12 cellular contexts compared by ENCODE assay signal in genomic region chr16:85171809-85172464, GRCh38. TPM values are rescaled to one million over a fixed set of nuclear protein-coding genes. Genes with fewer than 3 reads are reported as not detected.
DNase-seq lines count a peak whose midpoint lies in the region; ATAC-seq, FAIRE-seq and TF ChIP-seq lines count a peak whose summit lies in the region.
"Had no signal": no experiment of that assay in that cellular context is flagged by ENCODE, and none has a peak within 500 bp of the region (broad histone marks: within the 10 kb centered on the region; RNA-seq: fewer than 3 reads in every experiment).

No MANE protein-coding gene starts in this region.

- H3K4me1 ChIP-seq in astrocyte (ENCODE audit: insufficient read depth, low read length) = peaks cover 52% of the 10 kb centered on the region
- peaks cover 31% of the 10 kb centered on the region for H3K4me1 ChIP-seq in iPS-20b (ENCODE audit: insufficient read depth, low read length)
- peaks cover 34 to 95% (median 72%) of the 10 kb centered on the region in 6 donors for H3K4me1 ChIP-seq in spleen

- H3K27ac Mint-ChIP-seq in astrocyte (ENCODE audit: unreplicated experiment) = peak overlapping the region; percentile 80
- H3K27ac Mint-ChIP-seq: natural killer cell; stimulated activated effector memory CD8-positive, alpha-beta T cell treated with anti-CD3 and anti-CD28 coated beads, Interleukin-12 subunit alpha, Interleukin-12 subunit beta, amount 100 ng/mL, for 72 hours had no signal

- H3K9me3 ChIP-seq in astrocyte (ENCODE audit: insufficient read depth, low read depth, low read length) (no peaks in the 10 kb centered on the region), iPS-20b (ENCODE audit: insufficient read depth, low read depth, low read length) (no peaks in the 10 kb centered on the region), spleen (no peaks in the 10 kb centered on the region)

- no peak for FAIRE-seq in astrocyte (lab: Jason Lieb, UNC)

- peak overlapping the region; percentile 85 for H3K4me3 Mint-ChIP-seq in astrocyte (ENCODE audit: unreplicated experiment)
- H3K4me3 Mint-ChIP-seq: stimulated activated effector memory CD8-positive, alpha-beta T cell treated with anti-CD3 and anti-CD28 coated beads, Interleukin-12 subunit alpha, Interleukin-12 subunit beta, amount 100 ng/mL, for 72 hours had no signal

- DNase-seq in HFF-Myc (ENCODE audit: extremely low read depth, low read depth) = no peak
- no peak for DNase-seq in astrocyte (ENCODE audit: low read depth)
- DNase-seq in spleen = no peak
- no peak for DNase-seq in NCI-H1417 treated with DMSO at 0.1 percent for 48 hours (lab: John Stamatoyannopoulos, UW)
- DNase-seq in stimulated activated naive CD8-positive, alpha-beta T cell treated with anti-CD3 and anti-CD28 coated beads, Interleukin-15, Interleukin-2, amounts not matched to agents 100 U/mL and 50 U/mL, for 24 hours = no peak
- DNase-seq: activated CD4-positive, CD25-positive, alpha-beta regulatory T cell treated with anti-CD3 and anti-CD28 coated beads, Interleukin-2, amount 50 U/mL, for 72 hours; natural killer cell; NCI-H2107 had no signal

- 17 to 32% (median 27%) methylated on average over 11 to 18 of the region's 18 CpGs for WGBS in spleen, 5 donors

- no peak for TF ChIP-seq CTCF in HFF-Myc (IDR thresholded peaks at IDR 0.05; ENCODE audit: low read depth, low read length, missing control alignments)
- TF ChIP-seq CTCF in astrocyte (IDR thresholded peaks at IDR 0.05; ENCODE audit: insufficient read depth, low read depth, low read length) = no peak
- no peak for TF ChIP-seq CTCF in spleen (IDR thresholded peaks at IDR 0.05 in 8 of 11, conservative IDR thresholded peaks at IDR 0.05 in 3 of 11)

- H3K9ac ChIP-seq in astrocyte (ENCODE audit: low read length) = peak overlapping the region; percentile 77
- no peak overlapping the region for H3K9ac ChIP-seq in iPS-20b (ENCODE audit: low read depth, low read length)

- intact Hi-C loops in spleen (cut with DNase I; ENCODE audit: low total_unique reads) = no loop called here

- H3K4me3 ChIP-seq in HFF-Myc (replicated peaks; ENCODE audit: low read depth, low read length) (peak overlapping the region; percentile 70), astrocyte (ENCODE audit: insufficient read depth, low read depth, low read length) (peak overlapping the region; percentile 63), iPS-20b (ENCODE audit: low read length) (peak overlapping the region; percentile 4), spleen (peak overlapping the region in 7 of 8 donors; percentile 23 to 69 (median 39))

- H3K36me3 ChIP-seq in astrocyte (ENCODE audit: insufficient read depth, low read length) (no peaks in the 10 kb centered on the region), iPS-20b (ENCODE audit: insufficient read depth, low read depth, low read length) (no peaks in the 10 kb centered on the region), spleen (no peaks in the 10 kb centered on the region)

- TF ChIP-seq POLR2A in spleen (IDR thresholded peaks at IDR 0.05) = no peak

- peaks cover 27% of the 10 kb centered on the region for H4K20me1 ChIP-seq in astrocyte (ENCODE audit: insufficient read depth, low read length)

- no peak overlapping the region for H2AFZ ChIP-seq in astrocyte (ENCODE audit: low read depth, low read length)

- peak overlapping the region; percentile 90 for H3K4me2 ChIP-seq in astrocyte (ENCODE audit: low read length)

- ATAC-seq in HG02571 (IDR thresholded peaks at IDR 0.05; ENCODE audit: unreplicated experiment) (no peak), GM21515 (IDR thresholded peaks at IDR 0.05; ENCODE audit: unreplicated experiment) (no peak)
- no peak for ATAC-seq in stimulated activated naive CD8-positive, alpha-beta T cell treated with anti-CD3 and anti-CD28 coated beads, Interleukin-15, Interleukin-2, amounts not matched to agents 100 U/mL and 50 U/mL, for 24 hours
- ATAC-seq: natural killer cell; stimulated activated effector memory CD8-positive, alpha-beta T cell treated with anti-CD3 and anti-CD28 coated beads, Interleukin-12 subunit alpha, Interleukin-12 subunit beta, amount 100 ng/mL, for 72 hours had no signal

- peaks cover 44% of the 10 kb centered on the region for H3K4me1 Mint-ChIP-seq in astrocyte (ENCODE audit: low read depth, unreplicated experiment)
- H3K4me1 Mint-ChIP-seq: stimulated activated effector memory CD8-positive, alpha-beta T cell treated with anti-CD3 and anti-CD28 coated beads, Interleukin-12 subunit alpha, Interleukin-12 subunit beta, amount 100 ng/mL, for 72 hours had no signal

- peaks cover 61% of the 10 kb centered on the region for H3K79me2 ChIP-seq in astrocyte (ENCODE audit: insufficient read depth, low read length)

- H3K27ac ChIP-seq in astrocyte (ENCODE audit: low read depth, low read length) = peak overlapping the region; percentile 91
- no peak overlapping the region for H3K27ac ChIP-seq in iPS-20b (ENCODE audit: low read length)
- H3K27ac ChIP-seq in spleen = peak overlapping the region in 7 of 8 donors; percentile 29 to 84 (median 73)

- H3K27me3 ChIP-seq in astrocyte (ENCODE audit: insufficient read depth, low read length) (no peaks in the 10 kb centered on the region), iPS-20b (ENCODE audit: insufficient read depth, low read length) (peaks cover 42% of the 10 kb centered on the region), spleen (replicated peaks in 1 of 7) (peaks cover 0 to 91% (median 29%) of the 10 kb centered on the region in 7 donors)

- H3K9me3 Mint-ChIP-seq in astrocyte (ENCODE audit: unreplicated experiment) = no peaks in the 10 kb centered on the region
- H3K9me3 Mint-ChIP-seq: natural killer cell; stimulated activated effector memory CD8-positive, alpha-beta T cell treated with anti-CD3 and anti-CD28 coated beads, Interleukin-12 subunit alpha, Interleukin-12 subunit beta, amount 100 ng/mL, for 72 hours had no signal

- H3K36me3 Mint-ChIP-seq in astrocyte (ENCODE audit: low read depth, unreplicated experiment) = peaks cover 11% of the 10 kb centered on the region
- H3K36me3 Mint-ChIP-seq: natural killer cell; stimulated activated effector memory CD8-positive, alpha-beta T cell treated with anti-CD3 and anti-CD28 coated beads, Interleukin-12 subunit alpha, Interleukin-12 subunit beta, amount 100 ng/mL, for 72 hours had no signal

- H3K27me3 Mint-ChIP-seq in astrocyte (ENCODE audit: low read depth, unreplicated experiment) = peaks cover 2% of the 10 kb centered on the region

RNA-seq across cellular contexts. Expression of gene CIBAR2, which starts 59.7 kb away (rescaled TPM):
- total RNA-seq in astrocyte (not detected in 2 replicates), spleen (1 to 10 TPM in 2 of 7 donors, under 1 TPM in 2, not detected in 3; 0.33 to 2.4 (median 0.91) TPM)
- polyA plus RNA-seq in spleen = under 1 TPM; 0.13 to 0.77 (median 0.30) TPM
- total RNA-seq: natural killer cell had no signal

Comparison
In these comparisons a context has a peak if more than half of its experiments do, and no peak if none do; other contexts are left out.
1. H3K4me3 ChIP-seq: peak in every context shown above with its lines; median percentile 70 in HFF-Myc; 63 in astrocyte; 39 in spleen; 4 in iPS-20b.